Comparison of ENCODE assay signal across 1 cellular context in the genomic region with DNA sequence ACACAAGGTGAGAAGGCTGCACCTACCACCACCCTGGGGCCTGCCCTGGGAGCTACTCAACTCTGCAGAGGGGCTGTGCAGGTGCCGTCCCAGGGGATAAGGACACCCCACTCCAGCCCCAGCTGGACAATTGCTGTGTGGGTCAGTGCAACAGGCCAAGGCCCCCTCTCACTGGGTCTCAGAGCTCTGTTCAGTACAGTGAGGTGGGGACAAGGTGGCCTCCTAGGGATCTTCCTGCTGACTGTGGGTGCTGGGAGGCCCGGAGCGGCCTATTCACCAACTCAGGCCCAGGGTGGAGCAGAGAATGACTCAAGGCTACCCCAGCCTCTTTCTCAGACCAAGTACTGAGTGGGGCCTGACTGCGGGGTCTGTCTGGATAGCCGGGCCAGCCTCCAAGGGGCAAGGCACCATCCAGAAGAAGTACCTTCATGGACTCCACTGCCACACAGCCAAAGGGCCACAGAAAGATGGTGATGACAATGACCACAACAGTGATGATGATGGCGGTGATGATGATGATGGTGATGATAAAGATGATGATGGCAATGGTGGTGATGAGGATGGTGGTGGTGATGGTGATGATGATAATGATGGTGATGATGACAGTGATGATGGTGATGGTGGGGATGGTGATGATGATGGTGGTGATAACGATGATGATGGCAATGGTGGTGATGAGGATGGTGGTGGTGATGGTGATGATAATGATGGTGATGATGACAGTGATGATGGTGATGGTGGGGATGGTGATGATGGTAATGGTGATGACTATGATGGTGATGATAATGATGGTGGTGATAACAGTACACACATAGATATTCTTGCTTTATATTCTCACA.
A peak's percentile ranks its signal among the peaks of the same experiment; 100 is the strongest.
TF ChIP-seq lines count a peak whose summit lies in the region.

No MANE protein-coding gene starts in this region.

TF ChIP-seq in K562, 482 proteins besides CTCF, POLR2A, EP300 and RAD21:
- TF ChIP-seq, protein P1, sequence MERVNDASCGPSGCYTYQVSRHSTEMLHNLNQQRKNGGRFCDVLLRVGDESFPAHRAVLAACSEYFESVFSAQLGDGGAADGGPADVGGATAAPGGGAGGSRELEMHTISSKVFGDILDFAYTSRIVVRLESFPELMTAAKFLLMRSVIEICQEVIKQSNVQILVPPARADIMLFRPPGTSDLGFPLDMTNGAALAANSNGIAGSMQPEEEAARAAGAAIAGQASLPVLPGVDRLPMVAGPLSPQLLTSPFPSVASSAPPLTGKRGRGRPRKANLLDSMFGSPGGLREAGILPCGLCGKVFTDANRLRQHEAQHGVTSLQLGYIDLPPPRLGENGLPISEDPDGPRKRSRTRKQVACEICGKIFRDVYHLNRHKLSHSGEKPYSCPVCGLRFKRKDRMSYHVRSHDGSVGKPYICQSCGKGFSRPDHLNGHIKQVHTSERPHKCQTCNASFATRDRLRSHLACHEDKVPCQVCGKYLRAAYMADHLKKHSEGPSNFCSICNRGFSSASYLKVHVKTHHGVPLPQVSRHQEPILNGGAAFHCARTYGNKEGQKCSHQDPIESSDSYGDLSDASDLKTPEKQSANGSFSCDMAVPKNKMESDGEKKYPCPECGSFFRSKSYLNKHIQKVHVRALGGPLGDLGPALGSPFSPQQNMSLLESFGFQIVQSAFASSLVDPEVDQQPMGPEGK (CRISPR knock-in tag; IDR thresholded peaks at IDR 0.05; ENCODE audit: borderline replicate concordance): no peak
- peak in 1 of 2 experiments; percentile 57; a peak in 2 of 4 replicates for TF ChIP-seq KDM1A (IDR thresholded peaks at IDR 0.05)
- TF ChIP-seq, protein P2, sequence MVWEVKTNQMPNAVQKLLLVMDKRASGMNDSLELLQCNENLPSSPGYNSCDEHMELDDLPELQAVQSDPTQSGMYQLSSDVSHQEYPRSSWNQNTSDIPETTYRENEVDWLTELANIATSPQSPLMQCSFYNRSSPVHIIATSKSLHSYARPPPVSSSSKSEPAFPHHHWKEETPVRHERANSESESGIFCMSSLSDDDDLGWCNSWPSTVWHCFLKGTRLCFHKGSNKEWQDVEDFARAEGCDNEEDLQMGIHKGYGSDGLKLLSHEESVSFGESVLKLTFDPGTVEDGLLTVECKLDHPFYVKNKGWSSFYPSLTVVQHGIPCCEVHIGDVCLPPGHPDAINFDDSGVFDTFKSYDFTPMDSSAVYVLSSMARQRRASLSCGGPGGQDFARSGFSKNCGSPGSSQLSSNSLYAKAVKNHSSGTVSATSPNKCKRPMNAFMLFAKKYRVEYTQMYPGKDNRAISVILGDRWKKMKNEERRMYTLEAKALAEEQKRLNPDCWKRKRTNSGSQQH (CRISPR knock-in tag; IDR thresholded peaks at IDR 0.05): 0 out of 2 replicates have a peak, but pooled peaks have one; percentile 20
- no peak for TF ChIP-seq TARDBP (IDR thresholded peaks at IDR 0.05)
- TF ChIP-seq, protein P3, sequence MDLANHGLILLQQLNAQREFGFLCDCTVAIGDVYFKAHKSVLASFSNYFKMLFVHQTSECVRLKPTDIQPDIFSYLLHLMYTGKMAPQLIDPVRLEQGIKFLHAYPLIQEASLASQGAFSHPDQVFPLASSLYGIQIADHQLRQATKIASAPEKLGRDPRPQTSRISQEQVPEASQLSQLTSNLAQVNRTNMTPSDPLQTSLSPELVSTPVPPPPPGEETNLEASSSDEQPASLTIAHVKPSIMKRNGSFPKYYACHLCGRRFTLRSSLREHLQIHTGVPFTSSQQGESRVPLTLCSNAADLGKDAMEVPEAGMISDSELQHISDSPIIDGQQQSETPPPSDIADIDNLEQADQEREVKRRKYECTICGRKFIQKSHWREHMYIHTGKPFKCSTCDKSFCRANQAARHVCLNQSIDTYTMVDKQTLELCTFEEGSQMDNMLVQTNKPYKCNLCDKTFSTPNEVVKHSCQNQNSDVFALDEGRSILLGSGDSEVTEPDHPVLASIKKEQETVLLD (IDR thresholded peaks at IDR 0.05): 0 out of 2 replicates have a peak, but pooled peaks have one; percentile 40
- TF ChIP-seq SPI1 (IDR thresholded peaks at IDR 0.05; ENCODE audit: borderline replicate concordance, low read depth, low read length): no peak
- peak; percentile 59; the same call in 1 of the 2 replicates for TF ChIP-seq EHMT2 (IDR thresholded peaks at IDR 0.05)
- TF ChIP-seq ATF1 (CRISPR knock-in tag; IDR thresholded peaks at IDR 0.05): no peak
- 0 out of 2 replicates have a peak, but pooled peaks have one; percentile 16 for TF ChIP-seq ATF1 (tag; IDR thresholded peaks at IDR 0.05)
- TF ChIP-seq CTBP1 (IDR thresholded peaks at IDR 0.05; ENCODE audit: borderline replicate concordance): peak; percentile 39; the same call in 1 of the 2 replicates
- peak in 1 of 2 experiments; percentile 45; a peak in 1 of 4 replicates for TF ChIP-seq HDAC1 (IDR thresholded peaks at IDR 0.05)
